Comparison of ENCODE assay signal across 8 cellular contexts in genomic region chr10:21724695-21725371, GRCh38.
DNase-seq lines count a peak whose midpoint lies in the region; ATAC-seq, FAIRE-seq and TF ChIP-seq lines count a peak whose summit lies in the region.

No MANE protein-coding gene starts in this region.

- no peak for TF ChIP-seq RAD21 in HepG2 (CRISPR knock-in tag; IDR thresholded peaks at IDR 0.05)

- H3K4me3 ChIP-seq in ACC112 (ENCODE audit: low read depth, low read length) (peak overlapping the region; percentile 13; the same call in 1 of the 2 replicates), GM12865 (ENCODE audit: low read depth, low read length) (no peak overlapping the region), HepG2 (replicated peaks in 1 of 3; ENCODE audit: insufficient read depth in 1 of 3, low read depth in 2 of 3, low read length in 3 of 3) (no peak overlapping the region), subcutaneous abdominal adipose tissue (ENCODE audit: low read depth in 1 of 5, low read length in 5 of 5) (no peak overlapping the region)

- FAIRE-seq in HepG2 (lab: Jason Lieb, UNC): peak; percentile 79

- DNase-seq in GM12865 (ENCODE audit: low read depth) (peak; percentile 79), NCI-H1105 treated with DMSO at 0.1 percent for 48 hours (lab: John Stamatoyannopoulos, UW) (peak; percentile 97), SK-MEL-5 (ENCODE audit: low read depth, low spot score) (peak; percentile 99), cerebellar cortex (ENCODE audit: low spot score) (peak; percentile 86), HepG2 (ENCODE audit: low spot score) (peak; percentile 98)

- H3K79me2 ChIP-seq in ACC112 (ENCODE audit: control insufficient read depth, insufficient read depth, low read length, unreplicated experiment): peaks cover 3% of the 10 kb centered on the region
- H3K79me2 ChIP-seq in HepG2 (ENCODE audit: insufficient read depth, low read length): no peaks in the 10 kb centered on the region

- no peak for TF ChIP-seq POLR2A in HepG2 (IDR thresholded peaks at IDR 0.05; ENCODE audit: insufficient read depth in 1 of 2, low read depth in 2 of 2, low read length in 2 of 2)

- WGBS in HepG2 (ENCODE audit: low lambda C conversion rate): 1% methylated on average over 4 of the region's 4 CpGs

- POLR2A ChIA-PET in HepG2 (lab: Yijun Ruan, JAX): interaction anchor here (0.9 to 1.5 kb wide), 5 partner anchors 11 to 231 kb away, joined by 3 to 18 read pairs (median 5); partner anchors contain the start of gene SKIDA1

- BruUV-seq in HepG2 (replicated peaks; lab: Mats Ljungman, UMichigan): no TSS peak

- H3K27ac ChIP-seq in ACC112 (ENCODE audit: low read depth, low read length) (peak overlapping the region; percentile 51; the same call in 1 of the 2 replicates), HepG2 (ENCODE audit: extremely low read length, insufficient read depth, low read length) (peak overlapping the region; percentile 49), subcutaneous abdominal adipose tissue (ENCODE audit: low read depth, low read length) (peak overlapping the region; percentile 8)

- CTCF ChIA-PET in HepG2 (lab: Yijun Ruan, JAX; ENCODE audit: low intra/inter-chr PET ratio, low total read pairs): interaction anchor here (0.7 kb wide), 1 partner anchor 229 kb away, joined by 3 read pairs; no protein-coding TSS in a partner anchor

- intact Hi-C loops in HepG2 (cut with micrococcal nuclease; ENCODE audit: unreplicated experiment): loop anchor here (5.0 kb wide), 1 partner anchor 43 kb away; no protein-coding TSS in a partner anchor

- H3K4me1 ChIP-seq in ACC112 (ENCODE audit: control insufficient read depth, insufficient read depth, low read length, unreplicated experiment): peaks cover 37% of the 10 kb centered on the region
- peaks cover 36% of the 10 kb centered on the region for H3K4me1 ChIP-seq in HepG2 (ENCODE audit: insufficient read depth, low read length)
- peaks cover 0 to 18% (median 15%) of the 10 kb centered on the region in 5 donors for H3K4me1 ChIP-seq in subcutaneous abdominal adipose tissue (ENCODE audit: control insufficient read depth in 5 of 5, insufficient read depth in 5 of 5, low read length in 5 of 5)

- H3K9ac ChIP-seq in HepG2 (ENCODE audit: insufficient read depth, low read depth, low read length) (no peak overlapping the region), subcutaneous abdominal adipose tissue (ENCODE audit: low read length in 5 of 5) (peak overlapping the region in 1 of 5 donors; percentile 35)

- no peak overlapping the region for H2AFZ ChIP-seq in ACC112 (ENCODE audit: low read length, unreplicated experiment)
- H2AFZ ChIP-seq in HepG2 (ENCODE audit: low read length): no peak overlapping the region

- TF ChIP-seq EP300 in HepG2 (IDR thresholded peaks at IDR 0.05; ENCODE audit: low read depth in 2 of 2, low read length in 2 of 2) (peak in 1 of 2 experiments; percentile 68; a peak in 2 of 4 replicates), HepG2 (CRISPR knock-in tag; IDR thresholded peaks at IDR 0.05; ENCODE audit: borderline replicate concordance) (no peak)

- peak; percentile 82 for ATAC-seq in HG02798 (IDR thresholded peaks at IDR 0.05; ENCODE audit: poor library complexity, unreplicated experiment)
- peak; percentile 97 for ATAC-seq in HepG2

- H3K36me3 ChIP-seq in ACC112 (ENCODE audit: insufficient read depth, low read length) (peaks cover 7% of the 10 kb centered on the region; the same call in 1 of the 2 replicates), HepG2 (replicated peaks in 1 of 2; ENCODE audit: control insufficient read depth in 1 of 2, insufficient read depth in 2 of 2, low read length in 2 of 2) (peaks cover 5 to 20% of the 10 kb centered on the region in 2 experiments), subcutaneous abdominal adipose tissue (ENCODE audit: control insufficient read depth in 5 of 5, insufficient read depth in 5 of 5, low read length in 5 of 5) (peaks cover 4 to 19% (median 6%) of the 10 kb centered on the region in 5 donors)

- peaks cover 11% of the 10 kb centered on the region for H4K20me1 ChIP-seq in HepG2 (ENCODE audit: insufficient read depth, low read length)

- no peak for TF ChIP-seq CTCF in GM12865 (IDR thresholded peaks at IDR 0.05; ENCODE audit: insufficient read depth, low read depth, low read length, missing control alignments)
- TF ChIP-seq CTCF in HepG2 (CRISPR knock-in tag; IDR thresholded peaks at IDR 0.05): no peak

- H3K4me2 ChIP-seq in HepG2 (ENCODE audit: low read depth, low read length): peak overlapping the region; percentile 8; the same call in 1 of the 2 replicates

- in situ Hi-C loops in SK-MEL-5 (cut with HindIII; ENCODE audit: low pct_unique_long_range_greater_than_20kb, low sequenced_read_pairs) (no loop called here), HepG2 (cut with HindIII; ENCODE audit: extremely low pct_ligation_motif_present, low pct_unique_long_range_greater_than_20kb) (loop anchor here (25.0 kb wide), 1 partner anchor 438 kb away; no protein-coding TSS in a partner anchor)

- no peaks in the 10 kb centered on the region for H3K9me3 ChIP-seq in HepG2 (ENCODE audit: low read length)
- H3K9me3 ChIP-seq in subcutaneous abdominal adipose tissue (ENCODE audit: control insufficient read depth in 5 of 5, low read length in 5 of 5): no peaks in the 10 kb centered on the region

- H3K27me3 ChIP-seq in ACC112 (ENCODE audit: insufficient read depth, low read length) (no peaks in the 10 kb centered on the region), HepG2 (ENCODE audit: control insufficient read depth in 1 of 2, insufficient read depth in 2 of 2, low read length in 2 of 2) (no peaks in the 10 kb centered on the region), subcutaneous abdominal adipose tissue (ENCODE audit: control insufficient read depth in 5 of 5, insufficient read depth in 4 of 5, low read length in 5 of 5) (no peaks in the 10 kb centered on the region)

TF ChIP-seq in HepG2, 621 proteins besides CTCF, POLR2A, EP300 and RAD21 (continues in another document):
- TF ChIP-seq GFI1 (CRISPR knock-in tag; IDR thresholded peaks at IDR 0.05; ENCODE audit: borderline replicate concordance) (peak; percentile 91), RXRB (CRISPR knock-in tag; IDR thresholded peaks at IDR 0.05; ENCODE audit: borderline replicate concordance) (peak; percentile 42; the same call in 1 of the 2 replicates), ZNF614 (CRISPR knock-in tag; IDR thresholded peaks at IDR 0.05; ENCODE audit: borderline replicate concordance) (peak; percentile 70; the same call in 1 of the 2 replicates), PATZ1 (CRISPR knock-in tag; IDR thresholded peaks at IDR 0.05) (0 out of 2 replicates have a peak, but pooled peaks have one; percentile 29), TEAD3 (CRISPR knock-in tag; optimal IDR thresholded peaks at IDR 0.05; ENCODE audit: borderline replicate concordance) (peak; percentile 11), GATAD2A (CRISPR knock-in tag; IDR thresholded peaks at IDR 0.05) (peak; percentile 86), TBX3 (IDR thresholded peaks at IDR 0.05; ENCODE audit: borderline replicate concordance) (peak; percentile 33; the same call in 1 of the 2 replicates), NR2F6 (IDR thresholded peaks at IDR 0.05) (peak; percentile 47), NR2F6 (CRISPR knock-in tag; IDR thresholded peaks at IDR 0.05) (no peak), GMEB1 (CRISPR knock-in tag; IDR thresholded peaks at IDR 0.05; ENCODE audit: borderline replicate concordance) (no peak), CREB1 (IDR thresholded peaks at IDR 0.05) (no peak), CREB1 (CRISPR knock-in tag; IDR thresholded peaks at IDR 0.05) (peak; percentile 57; the same call in 1 of the 2 replicates)
